In the genomic region with DNA sequence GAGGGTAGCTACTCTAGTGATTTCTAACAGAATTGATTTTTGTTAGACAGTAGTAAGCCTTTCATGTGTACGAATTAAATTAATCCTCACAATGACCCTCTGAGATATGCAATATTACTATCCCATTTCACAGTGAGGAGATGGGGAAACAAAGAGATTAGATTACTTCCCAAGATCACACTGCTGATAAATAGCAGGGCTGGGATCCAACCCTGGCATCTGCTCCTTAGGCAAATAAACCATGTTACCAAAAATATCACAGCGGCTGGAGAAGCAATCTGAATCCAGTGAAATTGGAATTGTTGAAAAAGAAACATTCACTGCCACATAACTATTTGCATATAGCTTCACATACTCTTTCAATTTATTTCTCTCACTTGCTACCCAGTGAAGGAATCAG, we compare ENCODE assay signal across 18 cellular contexts.
DNase-seq lines count a peak whose midpoint lies in the region; ATAC-seq lines count a peak whose summit lies in the region.
"Had no signal": no experiment of that assay in that cellular context is flagged by ENCODE, and none has a peak within 500 bp of the region (broad histone marks: within the 10 kb centered on the region; RNA-seq: fewer than 3 reads in every experiment).

No MANE protein-coding gene starts in this region.

- H3K27me3 ChIP-seq in adipocyte (replicated peaks; ENCODE audit: control insufficient read depth, insufficient read depth, low read length), result no peaks in the 10 kb centered on the region
- H3K27me3 ChIP-seq: upper lobe of left lung had no signal

- no peaks in the 10 kb centered on the region for H3K36me3 ChIP-seq in adipocyte (ENCODE audit: control insufficient read depth, insufficient read depth, low read length, severe bottlenecking)
- H3K36me3 ChIP-seq: upper lobe of left lung had no signal

- no peaks in the 10 kb centered on the region for H3K9me3 ChIP-seq in adipocyte (ENCODE audit: control insufficient read depth, low read length)
- H3K9me3 ChIP-seq: upper lobe of left lung had no signal

- DNase-seq in NCI-H510A treated with DMSO at 0.1 percent for 48 hours (lab: John Stamatoyannopoulos, UW), result peak; percentile 9
- no peak for DNase-seq in NCI-H510A (lab: John Stamatoyannopoulos, UW)
- DNase-seq in NCI-H2081 treated with DMSO at 0.1 percent for 48 hours (lab: John Stamatoyannopoulos, UW), result peak; percentile 14
- peak; percentile 81 for DNase-seq in adipocyte (ENCODE audit: low read depth)
- DNase-seq in superior temporal gyrus (ENCODE audit: extremely low spot score), result peak; percentile 47
- no peak for DNase-seq in DMS79 treated with DMSO at 0.1 percent for 48 hours (lab: John Stamatoyannopoulos, UW)
- DNase-seq: activated CD4-positive, alpha-beta T cell treated with anti-CD3 and anti-CD28 coated beads, Interleukin-2, amount 50 U/mL, for 4 hours; aorta; CD4-positive, alpha-beta T cell; kidney; mammary epithelial cell; naive B cell; NCI-H1436; right cardiac atrium; stimulated activated naive B cell treated with anti-CD40 and anti-IgM and Interleukin-4, amounts not matched to agents 10 μg/mL and 1 μg/mL and 100 μg/mL, for 72 hours; upper lobe of left lung had no signal

- H3K4me1 ChIP-seq in adipocyte (ENCODE audit: control insufficient read depth, insufficient read depth, low read length), result peaks cover 15% of the 10 kb centered on the region

- H3K4me3 ChIP-seq in adipocyte (ENCODE audit: low read length), result no peak overlapping the region
- H3K4me3 ChIP-seq: upper lobe of left lung had no signal

- ATAC-seq in HG02678 (IDR thresholded peaks at IDR 0.05; ENCODE audit: unreplicated experiment) (no peak), GM21526 (IDR thresholded peaks at IDR 0.05; ENCODE audit: low FRiP score, unreplicated experiment) (no peak)
- ATAC-seq: right cardiac atrium; stimulated activated naive B cell treated with anti-CD40 and anti-IgM and Interleukin-4, amounts not matched to agents 10 μg/mL and 1 μg/mL and 100 μg/mL, for 72 hours had no signal

- no peak overlapping the region for H3K9ac ChIP-seq in adipocyte (ENCODE audit: low read length)

Comparison
In these comparisons a context has a peak if more than half of its experiments do, and no peak if none do; other contexts are left out.
1. DNase-seq: peak in NCI-H510A treated with DMSO at 0.1 percent for 48 hours (single experiment), NCI-H2081 treated with DMSO at 0.1 percent for 48 hours (single experiment), adipocyte (single experiment) and superior temporal gyrus (single experiment); none in NCI-H510A (single experiment) and DMS79 treated with DMSO at 0.1 percent for 48 hours (single experiment).